Comparison of ENCODE assay signal across 8 cellular contexts in genomic region chr18:10122116-10122515, GRCh38.
DNase-seq lines count a peak whose midpoint lies in the region; ATAC-seq, FAIRE-seq and TF ChIP-seq lines count a peak whose summit lies in the region.

No MANE protein-coding gene starts in this region.

- no peaks in the 10 kb centered on the region for H3K27me3 ChIP-seq in BJ (ENCODE audit: control insufficient read depth, insufficient read depth, low read length)
- no peaks in the 10 kb centered on the region for H3K27me3 ChIP-seq in astrocyte (ENCODE audit: insufficient read depth, low read length)
- no peaks in the 10 kb centered on the region for H3K27me3 ChIP-seq in left lung

- H3K9me3 ChIP-seq in astrocyte (ENCODE audit: insufficient read depth, low read depth, low read length) = no peaks in the 10 kb centered on the region
- peaks cover 0 to 2% of the 10 kb centered on the region in 2 donors for H3K9me3 ChIP-seq in left lung

- H3K36me3 ChIP-seq in BJ (ENCODE audit: control insufficient read depth, insufficient read depth, low read length) = no peaks in the 10 kb centered on the region
- no peaks in the 10 kb centered on the region for H3K36me3 ChIP-seq in astrocyte (ENCODE audit: insufficient read depth, low read length)
- H3K36me3 ChIP-seq in left lung = no peaks in the 10 kb centered on the region

- CTCF ChIA-PET in BJ (lab: Yijun Ruan, JAX) = interaction anchor here (0.9 to 1.2 kb wide), 5 partner anchors 65 to 169 kb away, joined by 3 to 4 read pairs (median 3); no protein-coding TSS in a partner anchor

- peak; percentile 91 for ATAC-seq in left lung
- no peak for ATAC-seq in HG02678 (IDR thresholded peaks at IDR 0.05; ENCODE audit: unreplicated experiment)
- no peak for ATAC-seq in GM19395 (IDR thresholded peaks at IDR 0.05; ENCODE audit: unreplicated experiment)

- in situ Hi-C loops in G401 (cut with HindIII; ENCODE audit: low sequenced_read_pairs) = no loop called here

- no peak overlapping the region for H2AFZ ChIP-seq in astrocyte (ENCODE audit: low read depth, low read length)

- POLR2A ChIA-PET in BJ (lab: Charles Lee) = interaction anchor here (0.6 kb wide), 1 partner anchor 17 kb away, joined by 16 read pairs; no protein-coding TSS in a partner anchor

- no peak overlapping the region for H3K4me3 Mint-ChIP-seq in astrocyte (ENCODE audit: unreplicated experiment)

- no peak overlapping the region for H3K27ac ChIP-seq in astrocyte (ENCODE audit: low read depth, low read length)
- no peak overlapping the region for H3K27ac ChIP-seq in left lung

- FAIRE-seq in astrocyte (lab: Jason Lieb, UNC) = peak; percentile 52

- DNase-seq in BJ (ENCODE audit: low read depth) (peak; percentile 97), NCI-H1436 treated with DMSO at 0.1 percent for 48 hours (lab: John Stamatoyannopoulos, UW) (peak; percentile 85), astrocyte (ENCODE audit: low read depth) (peak; percentile 92), left lung (no peak), G401 (ENCODE audit: low spot score) (no peak), NCI-H1694 treated with DMSO at 0.1 percent for 48 hours (lab: John Stamatoyannopoulos, UW) (no peak)

- peak overlapping the region; percentile 19 for H3K4me2 ChIP-seq in astrocyte (ENCODE audit: low read length)

- H3K9ac ChIP-seq in astrocyte (ENCODE audit: low read length) = no peak overlapping the region

- peaks cover 1% of the 10 kb centered on the region for H3K36me3 Mint-ChIP-seq in astrocyte (ENCODE audit: low read depth, unreplicated experiment)

- H3K4me1 Mint-ChIP-seq in astrocyte (ENCODE audit: low read depth, unreplicated experiment) = peaks cover 15% of the 10 kb centered on the region

- H3K27ac Mint-ChIP-seq in astrocyte (ENCODE audit: unreplicated experiment) = no peak overlapping the region

- H3K4me1 ChIP-seq in astrocyte (ENCODE audit: insufficient read depth, low read length) (peaks cover 21% of the 10 kb centered on the region), left lung (peaks cover 8 to 17% of the 10 kb centered on the region in 2 donors)

- peaks cover 3% of the 10 kb centered on the region for H3K9me3 Mint-ChIP-seq in astrocyte (ENCODE audit: unreplicated experiment)

- intact Hi-C loops in left lung (cut with DNase I) = no loop called here

- peaks cover 9% of the 10 kb centered on the region for H3K27me3 Mint-ChIP-seq in astrocyte (ENCODE audit: low read depth, unreplicated experiment)

- H3K4me3 ChIP-seq in BJ (ENCODE audit: low read depth, low read length) (no peak overlapping the region), astrocyte (ENCODE audit: insufficient read depth, low read depth, low read length) (no peak overlapping the region), left lung (no peak overlapping the region)

- no peaks in the 10 kb centered on the region for H3K79me2 ChIP-seq in astrocyte (ENCODE audit: insufficient read depth, low read length)

- no peaks in the 10 kb centered on the region for H4K20me1 ChIP-seq in astrocyte (ENCODE audit: insufficient read depth, low read length)

- TF ChIP-seq CTCF in BJ (IDR thresholded peaks at IDR 0.05; ENCODE audit: insufficient read depth, low read depth, low read length) = no peak
- no peak for TF ChIP-seq CTCF in astrocyte (IDR thresholded peaks at IDR 0.05; ENCODE audit: insufficient read depth, low read depth, low read length)
- TF ChIP-seq CTCF in left lung (IDR thresholded peaks at IDR 0.05) = no peak

Comparison
In these comparisons a context has a peak if more than half of its experiments do, and no peak if none do; other contexts are left out.
1. DNase-seq: peak in BJ (single experiment), NCI-H1436 treated with DMSO at 0.1 percent for 48 hours (single experiment) and astrocyte (single experiment); none in left lung (0 of 2), G401 (single experiment) and NCI-H1694 treated with DMSO at 0.1 percent for 48 hours (single experiment).